1 cellular context compared by ENCODE assay signal in the genomic region with DNA sequence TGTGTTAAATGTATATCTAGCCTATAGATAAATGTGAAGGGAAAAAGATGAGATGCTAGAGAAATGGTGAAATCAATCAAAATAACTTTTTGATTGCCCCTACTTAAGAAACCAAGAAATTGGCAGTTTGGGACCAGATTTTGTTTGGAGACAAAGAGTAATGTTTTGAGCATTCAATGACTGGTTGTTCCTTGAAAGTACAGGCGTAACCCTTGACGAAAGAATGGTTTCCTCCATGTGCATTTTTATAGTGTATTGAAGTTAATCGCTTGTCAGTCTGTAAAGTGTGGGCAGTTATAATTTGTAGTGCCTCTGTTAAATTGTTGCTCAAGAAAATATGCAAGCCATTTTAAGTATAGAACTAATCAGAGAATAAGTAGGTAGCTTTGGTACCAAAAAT.
TF ChIP-seq lines count a peak whose summit lies in the region.

No MANE protein-coding gene starts in this region.

TF ChIP-seq in HepG2, 621 proteins besides CTCF, POLR2A, EP300 and RAD21 (continued from another document):
- TF ChIP-seq, protein P1, sequence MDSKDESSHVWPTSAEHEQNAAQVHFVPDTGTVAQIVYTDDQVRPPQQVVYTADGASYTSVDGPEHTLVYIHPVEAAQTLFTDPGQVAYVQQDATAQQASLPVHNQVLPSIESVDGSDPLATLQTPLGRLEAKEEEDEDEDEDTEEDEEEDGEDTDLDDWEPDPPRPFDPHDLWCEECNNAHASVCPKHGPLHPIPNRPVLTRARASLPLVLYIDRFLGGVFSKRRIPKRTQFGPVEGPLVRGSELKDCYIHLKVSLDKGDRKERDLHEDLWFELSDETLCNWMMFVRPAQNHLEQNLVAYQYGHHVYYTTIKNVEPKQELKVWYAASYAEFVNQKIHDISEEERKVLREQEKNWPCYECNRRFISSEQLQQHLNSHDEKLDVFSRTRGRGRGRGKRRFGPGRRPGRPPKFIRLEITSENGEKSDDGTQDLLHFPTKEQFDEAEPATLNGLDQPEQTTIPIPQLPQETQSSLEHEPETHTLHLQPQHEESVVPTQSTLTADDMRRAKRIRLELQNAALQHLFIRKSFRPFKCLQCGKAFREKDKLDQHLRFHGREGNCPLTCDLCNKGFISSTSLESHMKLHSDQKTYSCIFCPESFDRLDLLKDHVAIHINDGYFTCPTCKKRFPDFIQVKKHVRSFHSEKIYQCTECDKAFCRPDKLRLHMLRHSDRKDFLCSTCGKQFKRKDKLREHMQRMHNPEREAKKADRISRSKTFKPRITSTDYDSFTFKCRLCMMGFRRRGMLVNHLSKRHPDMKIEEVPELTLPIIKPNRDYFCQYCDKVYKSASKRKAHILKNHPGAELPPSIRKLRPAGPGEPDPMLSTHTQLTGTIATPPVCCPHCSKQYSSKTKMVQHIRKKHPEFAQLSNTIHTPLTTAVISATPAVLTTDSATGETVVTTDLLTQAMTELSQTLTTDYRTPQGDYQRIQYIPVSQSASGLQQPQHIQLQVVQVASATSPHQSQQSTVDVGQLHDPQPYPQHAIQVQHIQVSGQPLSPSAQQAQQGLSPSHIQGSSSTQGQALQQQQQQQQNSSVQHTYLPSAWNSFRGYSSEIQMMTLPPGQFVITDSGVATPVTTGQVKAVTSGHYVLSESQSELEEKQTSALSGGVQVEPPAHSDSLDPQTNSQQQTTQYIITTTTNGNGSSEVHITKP (CRISPR knock-in tag; IDR thresholded peaks at IDR 0.05; ENCODE audit: low read depth): no peak
- TF ChIP-seq RBFOX2 (IDR thresholded peaks at IDR 0.05; ENCODE audit: low read depth, low read length) (no peak), ZNF556 (CRISPR knock-in tag; IDR thresholded peaks at IDR 0.05; ENCODE audit: borderline replicate concordance) (no peak), STAT5B (CRISPR knock-in tag; IDR thresholded peaks at IDR 0.05) (no peak), FOSL2 (CRISPR knock-in tag; IDR thresholded peaks at IDR 0.05) (no peak)
